In genomic region chr14:102524026-102524450, GRCh38 we compare ENCODE assay signal across 8 cellular contexts. TPM values are rescaled to one million over a fixed set of nuclear protein-coding genes. Genes with fewer than 3 reads are reported as not detected.
DNase-seq lines count a peak whose midpoint lies in the region; ATAC-seq and TF ChIP-seq lines count a peak whose summit lies in the region.

No MANE protein-coding gene starts in this region.

- H3K4me3 ChIP-seq in RWPE2 (ENCODE audit: severe bottlenecking), result peak overlapping the region; percentile 32
- peak overlapping the region; percentile 17 to 66 for H3K4me3 ChIP-seq in right atrium auricular region
- peak overlapping the region; percentile 61 for H3K4me3 ChIP-seq in thymus (ENCODE audit: low read length)

- H3K27ac ChIP-seq in RWPE2 (ENCODE audit: poor library complexity, severe bottlenecking) (peak overlapping the region; percentile 90), right atrium auricular region (peak overlapping the region; percentile 83), thymus (ENCODE audit: low read depth) (peak overlapping the region; percentile 3)

- H3K4me1 Mint-ChIP-seq in activated T-cell treated with anti-CD3 and anti-CD28 coated beads, Interleukin-2, amount 50 U/mL, for 24 hours (ENCODE audit: low read depth), result peaks cover 34% of the 10 kb centered on the region

- TF ChIP-seq CTCF in RWPE2 (IDR thresholded peaks at IDR 0.05; ENCODE audit: poor library complexity, severe bottlenecking) (no peak), right atrium auricular region (IDR thresholded peaks at IDR 0.05) (no peak)

- H3K27me3 ChIP-seq in RWPE2 (ENCODE audit: insufficient read depth, poor library complexity, severe bottlenecking), result no peaks in the 10 kb centered on the region
- H3K27me3 ChIP-seq in right atrium auricular region, result no peaks in the 10 kb centered on the region
- H3K27me3 ChIP-seq in thymus (ENCODE audit: control insufficient read depth, insufficient read depth), result no peaks in the 10 kb centered on the region

- no peaks in the 10 kb centered on the region for H3K36me3 ChIP-seq in RWPE2 (ENCODE audit: low read depth)
- H3K36me3 ChIP-seq in right atrium auricular region, result no peaks in the 10 kb centered on the region
- H3K36me3 ChIP-seq in thymus (ENCODE audit: control insufficient read depth, insufficient read depth), result no peaks in the 10 kb centered on the region

- H3K4me1 ChIP-seq in RWPE2 (ENCODE audit: insufficient read depth, poor library complexity, severe bottlenecking) (peaks cover 21% of the 10 kb centered on the region), right atrium auricular region (peaks cover 0 to 17% of the 10 kb centered on the region in 2 donors), thymus (ENCODE audit: control insufficient read depth, insufficient read depth, low read length) (peaks cover 9% of the 10 kb centered on the region)

- no peaks in the 10 kb centered on the region for H3K36me3 Mint-ChIP-seq in activated T-cell treated with anti-CD3 and anti-CD28 coated beads, Interleukin-2, amount 50 U/mL, for 24 hours (ENCODE audit: low read depth)

- no peak overlapping the region for H3K27ac Mint-ChIP-seq in activated T-cell treated with anti-CD3 and anti-CD28 coated beads, Interleukin-2, amount 50 U/mL, for 24 hours

- H3K9me3 Mint-ChIP-seq in activated T-cell treated with anti-CD3 and anti-CD28 coated beads, Interleukin-2, amount 50 U/mL, for 24 hours, result no peaks in the 10 kb centered on the region

- H3K9me3 ChIP-seq in RWPE2 (ENCODE audit: severe bottlenecking) (no peaks in the 10 kb centered on the region), right atrium auricular region (no peaks in the 10 kb centered on the region), thymus (ENCODE audit: control insufficient read depth) (no peaks in the 10 kb centered on the region)

- DNase-seq in activated T-cell treated with anti-CD3 and anti-CD28 coated beads, Interleukin-2, amount 50 U/mL, for 24 hours, result peak; percentile 42
- no peak for DNase-seq in activated T-cell treated with anti-CD3 and anti-CD28 coated beads, Interleukin-2, amount 50 U/mL, for 48 hours
- no peak for DNase-seq in RWPE2 (ENCODE audit: low spot score)
- DNase-seq in right atrium auricular region (ENCODE audit: low spot score), result no peak
- no peak for DNase-seq in H4 (ENCODE audit: low spot score)
- no peak for DNase-seq in NCI-H1436 treated with DMSO at 0.1 percent for 48 hours (lab: John Stamatoyannopoulos, UW)

- WGBS in thymus, result 61% methylated on average over 11 of the region's 11 CpGs

- peak overlapping the region; percentile 75 for H3K4me3 Mint-ChIP-seq in activated T-cell treated with anti-CD3 and anti-CD28 coated beads, Interleukin-2, amount 50 U/mL, for 24 hours

- H3K27me3 Mint-ChIP-seq in activated T-cell treated with anti-CD3 and anti-CD28 coated beads, Interleukin-2, amount 50 U/mL, for 24 hours, result no peaks in the 10 kb centered on the region

- ATAC-seq in RWPE2 (ENCODE audit: low read depth) (no peak), GM19455 (IDR thresholded peaks at IDR 0.05; ENCODE audit: unreplicated experiment) (no peak)

RNA-seq across cellular contexts. Expression of gene ANKRD9, which starts 14.5 kb away (rescaled TPM):
- total RNA-seq in right atrium auricular region, result 100 to 1,000 TPM; 144 to 158 TPM
- polyA plus RNA-seq in thymus, result 3.5 TPM
- 4.4 and 8.7 TPM in 2 replicates for total RNA-seq in H4 (2014; rRNA removed; shearing (Covaris generic))

Comparison
In these comparisons a context has a peak if more than half of its experiments do, and no peak if none do; other contexts are left out.
1. H3K27ac ChIP-seq: peak in every context shown above with its lines; median percentile 90 in RWPE2; 83 in right atrium auricular region; 3 in thymus.
2. RNA of gene ANKRD9, which starts 14.5 kb away (total RNA-seq): 144 to 158 TPM in right atrium auricular region; 4.4 to 8.7 TPM in H4; every median in the first group is over 10 times any median in the second.
3. Peak in every context shown above with its lines, with median percentiles within 50 percentile points of each other: H3K4me3 ChIP-seq.